ENCODE assay signal across 8 cellular contexts in genomic region chr1:151510957-151511635, GRCh38. TPM values are rescaled to one million over a fixed set of nuclear protein-coding genes. Genes with fewer than 3 reads are reported as not detected.
DNase-seq lines count a peak whose midpoint lies in the region; TF ChIP-seq lines count a peak whose summit lies in the region.

CGN (plus strand) TSS chr1:151511387; CDS start chr1:151518520, 7,133 bp downstream.

- H3K9me3 ChIP-seq in HEK293 (ENCODE audit: control insufficient read depth, insufficient read depth, low read depth, low read length) (no peaks in the 10 kb centered on the region), testis (no peaks in the 10 kb centered on the region)

- no peaks in the 10 kb centered on the region for H3K27me3 Mint-ChIP-seq in activated naive CD8-positive, alpha-beta T cell
- H3K27me3 Mint-ChIP-seq in osteocyte (ENCODE audit: unreplicated experiment), result peaks cover 8% of the 10 kb centered on the region

- peak; percentile 93 for DNase-seq in DMS79 treated with DMSO at 0.1 percent for 48 hours (lab: John Stamatoyannopoulos, UW)
- DNase-seq in NCI-H1092 (lab: John Stamatoyannopoulos, UW), result peak; percentile 98
- DNase-seq in SKM-1 treated with dmso at 0.1 percent for 144 hours (lab: John Stamatoyannopoulos, UW; ENCODE audit: unreplicated experiment), result peak; percentile 94
- DNase-seq in head of caudate nucleus, result peak; percentile 75 to 97 (median 94)
- DNase-seq in osteocyte (ENCODE audit: extremely low spot score, unreplicated experiment), result peak; percentile 94
- DNase-seq in testis, result peak; percentile 94

- 1% methylated on average over 38 to 49 of the region's 68 CpGs for WGBS in testis, 2 donors

- CTCF ChIA-PET in HEK293 (lab: Yijun Ruan, JAX), result interaction anchor here (0.6 to 1.6 kb wide), 6 partner anchors 24 to 903 kb away, joined by 3 to 4 read pairs (median 4); partner anchors contain the start of gene CRNN

- H3K36me3 Mint-ChIP-seq in activated naive CD8-positive, alpha-beta T cell, result no peaks in the 10 kb centered on the region
- no peaks in the 10 kb centered on the region for H3K36me3 Mint-ChIP-seq in osteocyte (ENCODE audit: unreplicated experiment)

- H3K27ac ChIP-seq in HEK293 (ENCODE audit: extremely low read depth, low read depth, low read length) (peak within 1 kb of the TSS; percentile 75; the same call in 1 of the 2 replicates), testis (peak within 1 kb of the TSS; percentile 72 to 74)

- no peak for TF ChIP-seq POLR2A in testis (IDR thresholded peaks at IDR 0.05)

- no peaks in the 10 kb centered on the region for H3K36me3 ChIP-seq in HEK293 (ENCODE audit: control insufficient read depth in 2 of 2, insufficient read depth in 1 of 2, low read length in 2 of 2)
- H3K36me3 ChIP-seq in testis (ENCODE audit: low read depth, missing control alignments), result no peaks in the 10 kb centered on the region

- H3K4me1 Mint-ChIP-seq in activated naive CD8-positive, alpha-beta T cell (ENCODE audit: low read depth), result peaks cover 24% of the 10 kb centered on the region
- peaks cover 22% of the 10 kb centered on the region for H3K4me1 Mint-ChIP-seq in osteocyte (ENCODE audit: unreplicated experiment)

- no peak for TF ChIP-seq CTCF in HEK293 (tag by site-specific recombination; IDR thresholded peaks at IDR 0.05)
- TF ChIP-seq CTCF in osteocyte (IDR thresholded peaks at IDR 0.05), result no peak
- no peak for TF ChIP-seq CTCF in testis (IDR thresholded peaks at IDR 0.05)

- intact Hi-C loops in head of caudate nucleus (cut with DNase I) (loop anchor here (1.0 kb wide), 1 partner anchor 38 kb away; no protein-coding TSS in a partner anchor), testis (cut with DNase I; ENCODE audit: low total_unique reads) (no loop called here)

- H3K4me3 ChIP-seq in HEK293 (ENCODE audit: low read depth, low read length) (peak within 1 kb of the TSS; percentile 64), testis (peak within 1 kb of the TSS; percentile 62 to 68)

- peak within 1 kb of the TSS; percentile 37 for H3K27ac Mint-ChIP-seq in activated naive CD8-positive, alpha-beta T cell
- H3K27ac Mint-ChIP-seq in osteocyte (ENCODE audit: unreplicated experiment), result peak within 1 kb of the TSS; percentile 10

- H3K27me3 ChIP-seq in testis, result no peaks in the 10 kb centered on the region

- no peaks in the 10 kb centered on the region for H3K9me3 Mint-ChIP-seq in activated naive CD8-positive, alpha-beta T cell (ENCODE audit: low read depth)
- no peaks in the 10 kb centered on the region for H3K9me3 Mint-ChIP-seq in osteocyte (ENCODE audit: unreplicated experiment)

- H3K4me1 ChIP-seq in HEK293 (ENCODE audit: control insufficient read depth, insufficient read depth, low read length), result peaks cover 16% of the 10 kb centered on the region
- H3K4me1 ChIP-seq in testis, result peaks cover 13% of the 10 kb centered on the region

- peak within 1 kb of the TSS; percentile 93 for H3K4me3 Mint-ChIP-seq in activated naive CD8-positive, alpha-beta T cell
- peak within 1 kb of the TSS; percentile 75 for H3K4me3 Mint-ChIP-seq in osteocyte (ENCODE audit: unreplicated experiment)

- POLR2A ChIA-PET in HEK293 (lab: Yijun Ruan, JAX), result interaction anchor here (0.6 to 1.9 kb wide), 15 partner anchors 8 to 537 kb away, joined by 3 to 17 read pairs (median 5); partner anchors contain the start of genes MRPL9, POGZ, TDRKH and TUFT1

TF ChIP-seq in HEK293, 187 proteins besides CTCF, POLR2A, EP300 and RAD21 (continues in another document):
- TF ChIP-seq ZBTB1 (tag by site-specific recombination; IDR thresholded peaks at IDR 0.05), result 0 out of 2 replicates have a peak, but pooled peaks have one; percentile 30
- peak; percentile 76 for TF ChIP-seq ZBTB21 (tag by site-specific recombination; IDR thresholded peaks at IDR 0.05)
- TF ChIP-seq ZNF23 (tag by site-specific recombination; IDR thresholded peaks at IDR 0.05; ENCODE audit: borderline replicate concordance), result no peak
- peak; percentile 25; the same call in 1 of the 2 replicates for TF ChIP-seq ZBTB7A (tag by site-specific recombination; IDR thresholded peaks at IDR 0.05; ENCODE audit: low read depth)
- peak; percentile 85 for TF ChIP-seq SP3 (tag by site-specific recombination; IDR thresholded peaks at IDR 0.05)
- 0 out of 2 replicates have a peak, but pooled peaks have one; percentile 64 for TF ChIP-seq ZNF561 (tag by site-specific recombination; IDR thresholded peaks at IDR 0.05; ENCODE audit: borderline replicate concordance)
- no peak for TF ChIP-seq ZNF549 (tag by site-specific recombination; IDR thresholded peaks at IDR 0.05)
- TF ChIP-seq PRDM10 (tag by site-specific recombination; IDR thresholded peaks at IDR 0.05), result peak; percentile 89
- TF ChIP-seq PATZ1 (tag by site-specific recombination; IDR thresholded peaks at IDR 0.05), result peak; percentile 64; the same call in 1 of the 2 replicates
- TF ChIP-seq ZNF280D (tag by site-specific recombination; IDR thresholded peaks at IDR 0.05), result no peak
- TF ChIP-seq GLIS2 (tag by site-specific recombination; IDR thresholded peaks at IDR 0.05), result peak; percentile 71; the same call in 1 of the 2 replicates
- no peak for TF ChIP-seq ZIC2 (tag by site-specific recombination; IDR thresholded peaks at IDR 0.05)
- no peak for TF ChIP-seq OSR2 (tag by site-specific recombination; IDR thresholded peaks at IDR 0.05)
- TF ChIP-seq ZNF146 (tag by site-specific recombination; IDR thresholded peaks at IDR 0.05), result 0 out of 2 replicates have a peak, but pooled peaks have one; percentile 13
- TF ChIP-seq ZFHX2 (tag by site-specific recombination; conservative IDR thresholded peaks at IDR 0.05), result peak; percentile 59

RNA-seq across cellular contexts. Expression of gene CGN, which starts in this region (rescaled TPM):
- total RNA-seq in osteocyte, result 0.99 and 1.7 TPM in 2 replicates
- 10 to 100 TPM; 25.7 to 31.6 TPM for total RNA-seq in testis
- 25.9 TPM for polyA plus RNA-seq in testis (ENCODE audit: insufficient read depth, low read depth, low replicate concordance)

Comparison
In these comparisons a context has a peak if more than half of its experiments do, and no peak if none do; other contexts are left out.
1. Peak in every context shown above with its lines: DNase-seq, H3K4me3 ChIP-seq and H3K27ac ChIP-seq.
2. RNA of gene CGN (total RNA-seq): 25.7 to 31.6 TPM in testis; 0.99 to 1.7 TPM in osteocyte; every median in the first group is over 10 times any median in the second.